8 cellular contexts compared by ENCODE assay signal in genomic region chr19:19515764-19516519, GRCh38. TPM values are rescaled to one million over a fixed set of nuclear protein-coding genes. Genes with fewer than 3 reads are reported as not detected.
DNase-seq lines count a peak whose midpoint lies in the region; ATAC-seq and TF ChIP-seq lines count a peak whose summit lies in the region.

NDUFA13 (plus strand) TSS chr19:19516225; CDS start chr19:19516239, 14 bp downstream.

- WGBS in adrenal gland, 4 donors, result 0 to 7% (median 4%) methylated on average over 16 to 57 of the region's 57 CpGs
- WGBS in upper lobe of left lung, 2 donors, result 1 to 12% methylated on average over 13 to 31 of the region's 57 CpGs

- peak; percentile 96 for DNase-seq in GM13976 (ENCODE audit: low spot score)
- peak; percentile 76 for DNase-seq in NCI-H146 treated with DMSO at 0.1 percent for 48 hours (lab: John Stamatoyannopoulos, UW; ENCODE audit: unreplicated experiment)
- DNase-seq in T-helper 1 cell, result peak; percentile 83 to 93 (median 86)
- DNase-seq in adrenal gland, result peak; percentile 90 to 98 (median 93)
- peak; percentile 94 for DNase-seq in left ventricle myocardium inferior
- peak; percentile 98 for DNase-seq in posterior vena cava (ENCODE audit: low spot score)
- peak; percentile 90 to 92 for DNase-seq in upper lobe of left lung

- TF ChIP-seq CTCF in GM13976 (IDR thresholded peaks at IDR 0.05; ENCODE audit: borderline replicate concordance, control extremely low read depth, extremely low read depth, insufficient read depth, missing control alignments), result no peak
- peak in 2 of 6 experiments; percentile 6 to 18 for TF ChIP-seq CTCF in adrenal gland (IDR thresholded peaks at IDR 0.05)
- TF ChIP-seq CTCF in left ventricle myocardium inferior (IDR thresholded peaks at IDR 0.05; ENCODE audit: borderline replicate concordance), result peak; percentile 8
- TF ChIP-seq CTCF in upper lobe of left lung (IDR thresholded peaks at IDR 0.05), result peak in 2 of 6 experiments; percentile 5 to 24

- TF ChIP-seq POLR2A in adrenal gland (IDR thresholded peaks at IDR 0.05), result peak in 1 of 2 donors; percentile 57
- TF ChIP-seq POLR2A in upper lobe of left lung (IDR thresholded peaks at IDR 0.05), result peak in 3 of 4 donors; percentile 46 to 87 (median 64)

- peaks cover 8 to 21% of the 10 kb centered on the region in 2 donors for H3K4me1 ChIP-seq in adrenal gland (replicated peaks in 1 of 2)
- H3K4me1 ChIP-seq in left ventricle myocardium inferior, result peaks cover 61% of the 10 kb centered on the region
- peaks cover 12 to 43% (median 21%) of the 10 kb centered on the region in 4 donors for H3K4me1 ChIP-seq in upper lobe of left lung

- peak within 1 kb of the TSS; percentile 48 to 86 (median 75) for H3K27ac ChIP-seq in adrenal gland
- H3K27ac ChIP-seq in left ventricle myocardium inferior (replicated peaks), result peak within 1 kb of the TSS; percentile 92
- H3K27ac ChIP-seq in upper lobe of left lung, result peak within 1 kb of the TSS; percentile 83 to 90 (median 88)

- TF ChIP-seq EP300 in upper lobe of left lung (IDR thresholded peaks at IDR 0.05), result peak in 1 of 4 donors; percentile 99

- ATAC-seq in HG02870 (IDR thresholded peaks at IDR 0.05; ENCODE audit: unreplicated experiment) (peak; percentile 88), upper lobe of left lung (ENCODE audit: low FRiP score in 2 of 2) (peak; percentile 94 to 98)

- H3K4me3 ChIP-seq in adrenal gland (peak within 1 kb of the TSS; percentile 43 to 92 (median 80)), left ventricle myocardium inferior (peak within 1 kb of the TSS; percentile 79), upper lobe of left lung (peak within 1 kb of the TSS; percentile 66 to 86 (median 78))

- H3K36me3 ChIP-seq in adrenal gland (replicated peaks in 1 of 2) (no peaks in the 10 kb centered on the region), left ventricle myocardium inferior (peaks cover 19% of the 10 kb centered on the region), upper lobe of left lung (peaks cover 0 to 17% (median 10%) of the 10 kb centered on the region in 4 donors)

- H3K27me3 ChIP-seq in adrenal gland, result no peaks in the 10 kb centered on the region
- H3K27me3 ChIP-seq in left ventricle myocardium inferior (ENCODE audit: low read depth), result no peaks in the 10 kb centered on the region
- no peaks in the 10 kb centered on the region for H3K27me3 ChIP-seq in upper lobe of left lung

- H3K9me3 ChIP-seq in adrenal gland (replicated peaks in 1 of 3) (no peaks in the 10 kb centered on the region), left ventricle myocardium inferior (replicated peaks) (peaks cover 10% of the 10 kb centered on the region), upper lobe of left lung (no peaks in the 10 kb centered on the region)

- in situ Hi-C loops in GM13976 (cut with MboI; ENCODE audit: low sequenced_read_pairs, unreplicated experiment), result no loop called here

- intact Hi-C loops in adrenal gland (cut with DNase I), result no loop called here
- intact Hi-C loops in left ventricle myocardium inferior (cut with micrococcal nuclease), result no loop called here
- intact Hi-C loops in posterior vena cava (cut with DNase I), result no loop called here

RNA-seq across cellular contexts. Expression of gene NDUFA13, which starts in this region (rescaled TPM):
- total RNA-seq in adrenal gland (100 to 1,000 TPM in 6 of 8 donors, 10 to 100 TPM in 2; 17.0 to 416 (median 281) TPM), left ventricle myocardium inferior (1,029 TPM), posterior vena cava (100 to 1,000 TPM; 217 to 248 TPM), upper lobe of left lung (100 to 1,000 TPM in 3 of 6 donors, 10 to 100 TPM in 3; 24.3 to 305 (median 112) TPM)
- 100 to 1,000 TPM; 202 to 558 (median 329) TPM for polyA plus RNA-seq in adrenal gland

Comparison
In these comparisons a context has a peak if more than half of its experiments do, and no peak if none do; other contexts are left out.
1. Peak in every context shown above with its lines: DNase-seq, ATAC-seq, H3K4me3 ChIP-seq and H3K27ac ChIP-seq.